ENCODE assay signal across 28 cellular contexts in the genomic region with DNA sequence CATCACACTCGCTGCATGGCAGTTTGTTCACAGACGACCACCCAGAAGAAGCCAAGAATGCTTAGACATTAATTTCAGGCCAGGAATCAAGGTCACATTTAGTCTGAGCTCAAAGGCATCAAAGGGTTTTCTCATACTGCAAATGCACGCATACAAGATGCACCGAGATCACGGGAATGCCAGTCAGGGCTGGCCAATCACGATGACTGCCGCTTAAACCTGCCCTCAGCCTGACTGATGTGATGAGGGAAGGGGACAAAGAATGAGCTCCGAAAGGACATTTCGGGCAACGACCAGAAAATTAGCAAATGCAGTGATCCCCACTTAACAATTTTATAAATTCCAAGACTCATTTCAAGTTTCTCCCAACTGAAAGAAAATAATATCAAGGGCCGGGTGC.
"Had no signal": no experiment of that assay in that cellular context is flagged by ENCODE, and none has a peak within 500 bp of the region (broad histone marks: within the 10 kb centered on the region; RNA-seq: fewer than 3 reads in every experiment).

No MANE protein-coding gene starts in this region.

- H3K27ac Mint-ChIP-seq: activated CD4-positive, alpha-beta T cell treated with anti-CD3 and anti-CD28 coated beads, Interleukin-2, amount 10 ng/mL, durations not matched to agents 7 days and 5 days; activated CD8-positive, alpha-beta T cell treated with anti-CD3 and anti-CD28 coated beads for 36 hours; activated naive CD8-positive, alpha-beta T cell; activated T-helper 17 cell treated with anti-CD3 and anti-CD28 coated beads, Interleukin-2, amount 50 U/mL, for 72 hours; dendritic cell treated with granulocyte-macrophage colony-stimulating factor and Interleukin-4, amounts not matched to agents 40 ng/mL and 50 ng/mL, for 4 days; endodermal cell had no signal

- H3K4me3 Mint-ChIP-seq: activated CD4-positive, alpha-beta T cell treated with anti-CD3 and anti-CD28 coated beads, Interleukin-2, amount 10 ng/mL, durations not matched to agents 7 days and 5 days; activated CD8-positive, alpha-beta T cell treated with anti-CD3 and anti-CD28 coated beads for 36 hours; activated naive CD8-positive, alpha-beta T cell; activated T-cell treated with anti-CD3 and anti-CD28 coated beads, Interleukin-2, amount 50 U/mL, for 4 hours; activated T-helper 17 cell treated with anti-CD3 and anti-CD28 coated beads, Interleukin-2, amount 50 U/mL, for 72 hours; central memory CD8-positive, alpha-beta T cell; dendritic cell treated with granulocyte-macrophage colony-stimulating factor and Interleukin-4, amounts not matched to agents 40 ng/mL and 50 ng/mL, for 4 days; endodermal cell had no signal

- H3K9me3 Mint-ChIP-seq: activated CD4-positive, alpha-beta T cell treated with anti-CD3 and anti-CD28 coated beads, Interleukin-2, amount 10 ng/mL, durations not matched to agents 7 days and 5 days; activated CD8-positive, alpha-beta T cell treated with anti-CD3 and anti-CD28 coated beads for 36 hours; activated T-cell treated with anti-CD3 and anti-CD28 coated beads, Interleukin-2, amount 50 U/mL, for 4 hours; activated T-helper 17 cell treated with anti-CD3 and anti-CD28 coated beads, Interleukin-2, amount 50 U/mL, for 72 hours; central memory CD8-positive, alpha-beta T cell; dendritic cell treated with granulocyte-macrophage colony-stimulating factor and Interleukin-4, amounts not matched to agents 40 ng/mL and 50 ng/mL, for 4 days; endodermal cell had no signal

- DNase-seq: activated CD4-positive, alpha-beta T cell treated with anti-CD3 and anti-CD28 coated beads for 1 hour; activated CD4-positive, alpha-beta T cell treated with anti-CD3 and anti-CD28 coated beads for 4 hours; activated CD4-positive, alpha-beta T cell treated with anti-CD3 and anti-CD28 coated beads, Interleukin-2, amount 10 ng/mL, durations not matched to agents 7 days and 5 days; activated CD4-positive, alpha-beta T cell treated with anti-CD3 and anti-CD28 coated beads, Interleukin-2, amount 50 U/mL, for 4 hours; activated CD8-positive, alpha-beta memory T cell treated with anti-CD3 and anti-CD28 coated beads for 24 hours; activated CD8-positive, alpha-beta T cell treated with anti-CD3 and anti-CD28 coated beads for 36 hours; activated effector memory CD4-positive, alpha-beta T cell treated with Interleukin-2 at 50 U/mL for 16 hours; activated gamma-delta T cell treated with Interleukin-2 at 50 U/mL for 16 hours; activated naive CD4-positive, alpha-beta T cell treated with anti-CD3 and anti-CD28 coated beads, Interleukin-2, amount 50 U/mL, for 16 hours; activated naive CD4-positive, alpha-beta T cell treated with Interleukin-2 at 50 U/mL for 16 hours; activated T-cell treated with anti-CD3 and anti-CD28 coated beads, Interleukin-2, amount 50 U/mL, for 4 hours; amniotic stem cell; anterior cingulate cortex; brain microvascular endothelial cell; effector memory CD4-positive, alpha-beta T cell; endodermal cell; foreskin fibroblast; T-helper 2 cell had no signal

- ATAC-seq: activated CD8-positive, alpha-beta T cell treated with anti-CD3 and anti-CD28 coated beads for 36 hours; activated T-cell treated with anti-CD3 and anti-CD28 coated beads, Interleukin-2, amount 50 U/mL, for 4 hours; activated T-helper 17 cell treated with anti-CD3 and anti-CD28 coated beads, Interleukin-2, amount 50 U/mL, for 72 hours; esophagus mucosa had no signal

- H3K27me3 Mint-ChIP-seq: activated CD8-positive, alpha-beta T cell treated with anti-CD3 and anti-CD28 coated beads for 36 hours; dendritic cell treated with granulocyte-macrophage colony-stimulating factor and Interleukin-4, amounts not matched to agents 40 ng/mL and 50 ng/mL, for 4 days had no signal

- H3K27ac ChIP-seq: brain microvascular endothelial cell, coronary artery, dorsolateral prefrontal cortex had no signal

- H3K36me3 Mint-ChIP-seq: activated naive CD8-positive, alpha-beta T cell had no signal

- FAIRE-seq: astrocyte, bronchial epithelial cell, frontal cortex had no signal

- H3K4me1 Mint-ChIP-seq: activated CD4-positive, alpha-beta T cell treated with anti-CD3 and anti-CD28 coated beads, Interleukin-2, amount 10 ng/mL, durations not matched to agents 7 days and 5 days; activated T-helper 17 cell treated with anti-CD3 and anti-CD28 coated beads, Interleukin-2, amount 50 U/mL, for 72 hours; central memory CD8-positive, alpha-beta T cell had no signal

- H3K4me3 ChIP-seq: coronary artery, dorsolateral prefrontal cortex had no signal

- H3K27me3 ChIP-seq: brain microvascular endothelial cell, dorsolateral prefrontal cortex had no signal
